Comparison of ENCODE assay signal across 15 cellular contexts in the genomic region with DNA sequence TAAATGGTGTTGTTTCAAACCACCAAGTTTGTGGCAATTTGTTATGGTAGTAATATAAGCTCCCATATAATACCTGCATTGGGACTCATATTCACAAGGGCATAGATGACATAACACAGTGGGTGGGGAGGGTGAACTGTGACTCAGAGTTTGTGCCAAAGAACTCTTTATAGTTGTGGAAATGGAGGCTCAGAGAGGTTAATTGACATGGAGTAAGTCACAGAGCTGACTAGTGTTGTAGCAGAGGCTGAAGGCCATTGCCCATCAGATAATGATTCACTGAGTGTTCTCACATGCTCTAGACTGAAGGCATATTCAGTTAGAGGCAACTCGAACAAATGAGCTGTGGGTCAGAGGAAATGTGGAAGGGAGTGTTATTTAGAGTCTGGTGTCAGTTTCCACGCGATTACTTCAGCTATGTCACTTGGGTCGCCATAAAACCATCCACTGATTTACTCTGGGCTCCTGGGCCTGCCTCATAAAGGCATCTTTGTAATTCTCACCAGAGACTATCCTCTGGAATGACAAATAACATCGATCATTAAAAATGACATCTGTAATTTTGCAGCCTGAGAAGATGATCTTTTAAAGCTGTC.
DNase-seq lines count a peak whose midpoint lies in the region; ATAC-seq, FAIRE-seq and TF ChIP-seq lines count a peak whose summit lies in the region.
"Had no signal": no experiment of that assay in that cellular context is flagged by ENCODE, and none has a peak within 500 bp of the region (broad histone marks: within the 10 kb centered on the region; RNA-seq: fewer than 3 reads in every experiment).

No MANE protein-coding gene starts in this region.

- peak overlapping the region; percentile 16; the same call in 1 of the 2 replicates for H2BK20ac ChIP-seq in H1 (ENCODE audit: low read length)

- peak overlapping the region; percentile 35; the same call in 1 of the 2 replicates for H2BK5ac ChIP-seq in H1 (ENCODE audit: low read depth, low read length)

- no peak overlapping the region for H3K56ac ChIP-seq in H1 (replicated peaks; ENCODE audit: insufficient read length, low read depth, low read length)

- TF ChIP-seq POLR2A in H1 (IDR thresholded peaks at IDR 0.05; ENCODE audit: control extremely low read depth in 1 of 2, low read depth in 2 of 2, low read length in 2 of 2): no peak

- H3K9me3 ChIP-seq in H1 (ENCODE audit: insufficient read depth in 2 of 2, low read depth in 1 of 2, low read length in 1 of 2): peaks cover 0 to 5% of the 10 kb centered on the region in 2 experiments; a peak in 2 of 4 replicates
- H3K9me3 ChIP-seq: thyroid gland had no signal

- no peak overlapping the region for H2AK5ac ChIP-seq in H1 (ENCODE audit: low read depth, low read length)

- no peak overlapping the region for H4K8ac ChIP-seq in H1 (ENCODE audit: extremely low read depth, insufficient read depth, low read length)

- TF ChIP-seq EP300 in H1 (IDR thresholded peaks at IDR 0.05; ENCODE audit: borderline replicate concordance in 1 of 2, low read depth in 2 of 2, low read length in 2 of 2): no peak

- no peak overlapping the region for H4K91ac ChIP-seq in H1 (replicated peaks; ENCODE audit: insufficient read length, low read length)

- H3K18ac ChIP-seq in H1 (ENCODE audit: extremely low read depth, low read length): peak overlapping the region; percentile 36; the same call in 1 of the 2 replicates

- TF ChIP-seq CTCF in AG10803 (conservative IDR thresholded peaks at IDR 0.05; ENCODE audit: low read length) (no peak), H1 (IDR thresholded peaks at IDR 0.05; ENCODE audit: control extremely low read depth in 1 of 3, insufficient read depth in 1 of 3, low read depth in 1 of 3, low read length in 3 of 3) (no peak)

- H3K27ac ChIP-seq in H1 (ENCODE audit: low read depth, low read length): no peak overlapping the region
- H3K27ac ChIP-seq: thyroid gland had no signal

- 83% methylated on average over 5 of the region's 5 CpGs; no CpG with 5 or more reads in 1 of the 2 experiments for WGBS in H1 (ENCODE audit: extremely low coverage in 1 of 2, insufficient coverage in 1 of 2, insufficient read length in 1 of 2, insufficient replicate concordance in 2 of 2, low coverage in 1 of 2, low lambda C conversion rate in 2 of 2, missing lambda C conversion rate in 1 of 2), 2 experiments

- no peaks in the 10 kb centered on the region for H3K27me3 ChIP-seq in H1 (replicated peaks in 1 of 4; ENCODE audit: control insufficient read depth in 3 of 4, extremely low read depth in 1 of 4, insufficient read depth in 3 of 4, low read length in 3 of 4)
- H3K27me3 ChIP-seq: thyroid gland had no signal

- H2BK12ac ChIP-seq in H1 (ENCODE audit: low read depth, low read length): peak overlapping the region; percentile 91

- H3K79me1 ChIP-seq in H1 (ENCODE audit: low read depth, low read length): no peaks in the 10 kb centered on the region

- H3K14ac ChIP-seq in H1 (ENCODE audit: insufficient read length): no peak overlapping the region

- H3K4me1 ChIP-seq in H1 (replicated peaks in 1 of 4; ENCODE audit: control insufficient read depth in 3 of 4, insufficient read depth in 4 of 4, low read length in 3 of 4): peaks cover 2 to 14% (median 9%) of the 10 kb centered on the region in 4 experiments; a peak in 4 of 7 replicates

- DNase-seq in AG10803 (ENCODE audit: low read depth) (peak; percentile 52), LHCN-M2 (ENCODE audit: low read depth) (peak; percentile 12), H1 (ENCODE audit: low read depth in 1 of 2, low spot score in 2 of 2) (no peak), myocyte (ENCODE audit: low read depth) (peak; percentile 27), NCI-H526 treated with DMSO at 0.1 percent for 48 hours (lab: John Stamatoyannopoulos, UW) (no peak), Ammon's horn (ENCODE audit: low spot score) (no peak), NCI-H446 (lab: John Stamatoyannopoulos, UW) (no peak)
- DNase-seq: activated CD8-positive, alpha-beta memory T cell treated with anti-CD3 and anti-CD28 coated beads, Interleukin-2, amount 50 U/mL, for 48 hours; amniotic stem cell; effector CD8-positive, alpha-beta T cell; NCI-H510A treated with DMSO at 0.1 percent for 48 hours; SIG-M5 had no signal

- 0 out of 4 replicates have a peak overlapping the region, but pooled peaks of 1 of the 2 experiments have one; percentile 3 for H3K4me2 ChIP-seq in H1 (ENCODE audit: insufficient read depth in 1 of 2, low read depth in 2 of 2, low read length in 2 of 2)

- H4K5ac ChIP-seq in H1 (ENCODE audit: insufficient read length, low read depth, low read length): no peak overlapping the region

- H3K4me3 ChIP-seq in AG10803 (ENCODE audit: low read length) (no peak overlapping the region), H1 (ENCODE audit: extremely low read depth in 1 of 4, insufficient read depth in 2 of 4, low read depth in 3 of 4, low read length in 4 of 4) (no peak overlapping the region)
- H3K4me3 ChIP-seq: thyroid gland had no signal

- no peak overlapping the region for H2BK120ac ChIP-seq in H1 (replicated peaks; ENCODE audit: low read depth, low read length)

- CTCF ChIA-PET in H1 (lab: Charles Lee; ENCODE audit: partially characterized antibody): interaction anchor here (0.5 to 1.7 kb wide), 5 partner anchors 8 to 527 kb away, joined by 3 to 7 read pairs (median 3); no protein-coding TSS in a partner anchor

- no peak overlapping the region for H2AFZ ChIP-seq in H1 (ENCODE audit: low read length)

- H3K79me2 ChIP-seq in H1 (ENCODE audit: control insufficient read depth in 1 of 2, insufficient read depth in 2 of 2, low read length in 2 of 2): no peaks in the 10 kb centered on the region

- peak overlapping the region; percentile 93; the same call in 1 of the 2 replicates for H2BK15ac ChIP-seq in H1 (ENCODE audit: low read length)

- H3K9ac ChIP-seq in H1 (replicated peaks in 1 of 4; ENCODE audit: extremely low read depth in 1 of 4, low read depth in 3 of 4, low read length in 3 of 4): no peak overlapping the region

- no peak overlapping the region for H3K4ac ChIP-seq in H1 (replicated peaks; ENCODE audit: insufficient read length, low read depth, low read length)

- H3K36me3 ChIP-seq in H1 (ENCODE audit: control insufficient read depth in 2 of 4, insufficient read depth in 4 of 4, low read length in 3 of 4): no peaks in the 10 kb centered on the region
- H3K36me3 ChIP-seq: thyroid gland had no signal

- POLR2A ChIA-PET in H1 (lab: Charles Lee; ENCODE audit: partially characterized antibody): no interaction called here

- H4K20me1 ChIP-seq in H1 (replicated peaks in 1 of 2; ENCODE audit: control insufficient read depth in 1 of 2, insufficient read depth in 2 of 2, low read length in 2 of 2): no peaks in the 10 kb centered on the region

- H3K23ac ChIP-seq in H1 (ENCODE audit: insufficient read length): no peak overlapping the region

- TF ChIP-seq RAD21 in H1 (IDR thresholded peaks at IDR 0.05 in 1 of 2, conservative IDR thresholded peaks at IDR 0.05 in 1 of 2; ENCODE audit: low read depth in 2 of 2, low read length in 2 of 2): no peak

- no peak for FAIRE-seq in H1 (lab: Jason Lieb, UNC)
- FAIRE-seq: G401.6 had no signal

- no peaks in the 10 kb centered on the region for H3K23me2 ChIP-seq in H1 (ENCODE audit: low read depth, low read length)

- ATAC-seq in HG02642 (IDR thresholded peaks at IDR 0.05; ENCODE audit: poor library complexity, unreplicated experiment): no peak

TF ChIP-seq in H1, 55 proteins besides CTCF, POLR2A, EP300 and RAD21 (continues in another document):
- TF ChIP-seq TAF7 (optimal IDR thresholded peaks at IDR 0.05; ENCODE audit: borderline replicate concordance, low read depth, low read length) (no peak), NRF1 (IDR thresholded peaks at IDR 0.05; ENCODE audit: low read depth, low read length) (no peak), BACH1 (IDR thresholded peaks at IDR 0.05; ENCODE audit: low read length) (no peak)

Comparison
In these comparisons a context has a peak if more than half of its experiments do, and no peak if none do; other contexts are left out.
1. DNase-seq: peak in AG10803 (single experiment), LHCN-M2 (single experiment) and myocyte (single experiment); none in H1 (0 of 2), NCI-H526 treated with DMSO at 0.1 percent for 48 hours (single experiment), Ammon's horn (single experiment) and NCI-H446 (0 of 2).